In the genomic region with DNA sequence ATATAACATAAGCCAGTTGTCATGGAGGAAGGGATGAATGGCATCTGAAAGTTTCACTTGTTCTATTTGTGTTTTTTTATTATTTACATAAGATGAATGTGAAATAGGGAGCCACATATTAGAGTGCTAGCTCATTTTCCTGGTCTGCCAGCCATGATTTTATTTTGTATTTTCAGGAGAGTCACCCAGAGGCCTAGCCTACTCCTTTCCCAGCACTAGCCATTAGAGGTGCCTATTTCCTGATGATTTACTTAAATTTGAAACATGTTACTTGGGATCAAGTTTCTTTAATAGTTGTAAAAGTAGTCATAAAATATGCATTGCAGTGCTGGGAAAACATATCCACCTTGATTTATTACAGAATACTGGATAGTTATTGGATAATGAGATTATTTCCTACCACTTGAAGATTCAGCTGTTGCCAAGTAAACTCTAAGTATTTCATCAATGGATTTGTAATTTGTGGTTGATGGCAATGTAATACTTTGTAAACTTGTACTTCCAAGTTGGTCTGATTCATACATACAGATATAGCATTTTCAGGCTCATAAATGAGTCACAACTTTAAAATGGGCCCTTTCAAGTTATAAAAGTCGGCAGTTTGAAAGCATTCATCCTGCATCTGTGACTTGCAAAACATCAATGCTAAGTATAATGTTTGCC, we compare ENCODE assay signal across 13 cellular contexts. TPM values are rescaled to one million over a fixed set of nuclear protein-coding genes. Genes with fewer than 3 reads are reported as not detected.
DNase-seq lines count a peak whose midpoint lies in the region; ATAC-seq and TF ChIP-seq lines count a peak whose summit lies in the region.
"Had no signal": no experiment of that assay in that cellular context is flagged by ENCODE, and none has a peak within 500 bp of the region (broad histone marks: within the 10 kb centered on the region; RNA-seq: fewer than 3 reads in every experiment).

No MANE protein-coding gene starts in this region.

- no peaks in the 10 kb centered on the region for H3K36me3 ChIP-seq in smooth muscle cell (ENCODE audit: low read depth)
- no peaks in the 10 kb centered on the region for H3K36me3 ChIP-seq in neural progenitor cell
- H3K36me3 ChIP-seq: lower lobe of right lung had no signal

- no peak for ATAC-seq in activated CD8-positive, alpha-beta memory T cell treated with anti-CD3 and anti-CD28 coated beads, Interleukin-2, amount 10 ng/mL, durations not matched to agents 7 days and 5 days
- ATAC-seq: lower lobe of right lung had no signal

- no peaks in the 10 kb centered on the region for H3K36me3 Mint-ChIP-seq in neural progenitor cell
- H3K36me3 Mint-ChIP-seq in activated CD8-positive, alpha-beta memory T cell treated with anti-CD3 and anti-CD28 coated beads, Interleukin-2, amount 10 ng/mL, durations not matched to agents 7 days and 5 days, result no peaks in the 10 kb centered on the region

- H4K20me1 ChIP-seq in smooth muscle cell (ENCODE audit: low read depth), result no peaks in the 10 kb centered on the region
- no peaks in the 10 kb centered on the region for H4K20me1 ChIP-seq in neural progenitor cell (ENCODE audit: low read depth)

- H3K27me3 Mint-ChIP-seq in neural progenitor cell (ENCODE audit: insufficient read depth, low read depth), result no peaks in the 10 kb centered on the region
- no peaks in the 10 kb centered on the region for H3K27me3 Mint-ChIP-seq in activated CD8-positive, alpha-beta memory T cell treated with anti-CD3 and anti-CD28 coated beads, Interleukin-2, amount 10 ng/mL, durations not matched to agents 7 days and 5 days

- H3K4me2 ChIP-seq in smooth muscle cell (peak overlapping the region; percentile 44), neural progenitor cell (no peak overlapping the region)

- no peak for TF ChIP-seq CTCF in smooth muscle cell (IDR thresholded peaks at IDR 0.05; ENCODE audit: borderline replicate concordance, insufficient read depth, poor library complexity, severe bottlenecking)
- no peak for TF ChIP-seq CTCF in neural progenitor cell (IDR thresholded peaks at IDR 0.05)

- WGBS in smooth muscle cell (ENCODE audit: low lambda C conversion rate), result 0% methylated on average over 1 of the region's 1 CpG

- no peaks in the 10 kb centered on the region for H3K9me3 ChIP-seq in smooth muscle cell (replicated peaks; ENCODE audit: low read depth)
- H3K9me3 ChIP-seq in neural progenitor cell (ENCODE audit: low read depth), result no peaks in the 10 kb centered on the region
- H3K9me3 ChIP-seq: lower lobe of right lung had no signal

- DNase-seq in HEK293T (ENCODE audit: extremely low spot score) (peak; percentile 25), NCI-H226 (peak; percentile 80), dedifferentiated amniotic fluid mesenchymal stem cell (ENCODE audit: extremely low spot score) (peak; percentile 87), smooth muscle cell (lab: John Stamatoyannopoulos, UW; ENCODE audit: unreplicated experiment) (no peak), NCI-H1417 treated with DMSO at 0.1 percent for 48 hours (lab: John Stamatoyannopoulos, UW) (no peak), neural progenitor cell (ENCODE audit: low spot score) (no peak)
- DNase-seq in activated CD8-positive, alpha-beta memory T cell treated with anti-CD3 and anti-CD28 coated beads, Interleukin-2, amount 10 ng/mL, durations not matched to agents 7 days and 5 days, result no peak
- DNase-seq: aorta, lower lobe of right lung, NCI-H510A treated with DMSO at 0.1 percent for 48 hours, T-helper 2 cell had no signal

- H3F3A ChIP-seq in smooth muscle cell (ENCODE audit: low read depth) (no peaks in the 10 kb centered on the region), neural progenitor cell (ENCODE audit: low read depth) (peaks cover 3% of the 10 kb centered on the region)

- H3K27ac ChIP-seq in smooth muscle cell (ENCODE audit: low read depth) (peak overlapping the region; percentile 95), neural progenitor cell (no peak overlapping the region)
- H3K27ac ChIP-seq: lower lobe of right lung, parathyroid adenoma had no signal

- peaks cover 10% of the 10 kb centered on the region for H3K4me1 Mint-ChIP-seq in neural progenitor cell
- no peaks in the 10 kb centered on the region for H3K4me1 Mint-ChIP-seq in activated CD8-positive, alpha-beta memory T cell treated with anti-CD3 and anti-CD28 coated beads, Interleukin-2, amount 10 ng/mL, durations not matched to agents 7 days and 5 days

- peaks cover 10% of the 10 kb centered on the region for H3K4me1 ChIP-seq in smooth muscle cell (ENCODE audit: low read depth)
- peaks cover 17% of the 10 kb centered on the region for H3K4me1 ChIP-seq in neural progenitor cell
- H3K4me1 ChIP-seq: lower lobe of right lung, parathyroid adenoma had no signal

- H3K79me2 ChIP-seq in smooth muscle cell (ENCODE audit: low read depth), result no peaks in the 10 kb centered on the region
- peaks cover 63% of the 10 kb centered on the region for H3K79me2 ChIP-seq in neural progenitor cell (ENCODE audit: low read depth)
- H3K79me2 ChIP-seq: parathyroid adenoma had no signal

- CTCF ChIA-PET in HEK293T (lab: Yijun Ruan, JAX), result no interaction called here
- CTCF ChIA-PET in activated CD8-positive, alpha-beta memory T cell treated with anti-CD3 and anti-CD28 coated beads, Interleukin-2, amount 10 ng/mL, durations not matched to agents 7 days and 5 days (lab: Charles Lee), result no interaction called here

- no peaks in the 10 kb centered on the region for H3K9me3 Mint-ChIP-seq in neural progenitor cell
- H3K9me3 Mint-ChIP-seq in activated CD8-positive, alpha-beta memory T cell treated with anti-CD3 and anti-CD28 coated beads, Interleukin-2, amount 10 ng/mL, durations not matched to agents 7 days and 5 days (ENCODE audit: low read depth), result no peaks in the 10 kb centered on the region

- no peak overlapping the region for H3K27ac Mint-ChIP-seq in neural progenitor cell
- H3K27ac Mint-ChIP-seq in activated CD8-positive, alpha-beta memory T cell treated with anti-CD3 and anti-CD28 coated beads, Interleukin-2, amount 10 ng/mL, durations not matched to agents 7 days and 5 days, result no peak overlapping the region

- H3K9ac ChIP-seq in smooth muscle cell (ENCODE audit: low read depth) (peak overlapping the region; percentile 64), neural progenitor cell (no peak overlapping the region)
- H3K9ac ChIP-seq: parathyroid adenoma had no signal

- no peak overlapping the region for H3K4me3 ChIP-seq in smooth muscle cell
- no peak overlapping the region for H3K4me3 ChIP-seq in neural progenitor cell
- H3K4me3 ChIP-seq: lower lobe of right lung had no signal

- no peaks in the 10 kb centered on the region for H3K27me3 ChIP-seq in smooth muscle cell (ENCODE audit: low read depth)
- no peaks in the 10 kb centered on the region for H3K27me3 ChIP-seq in neural progenitor cell

- H2AFZ ChIP-seq in smooth muscle cell (ENCODE audit: low read depth) (peak overlapping the region; percentile 1), neural progenitor cell (replicated peaks) (no peak overlapping the region)
- H2AFZ ChIP-seq: parathyroid adenoma had no signal

- H3K4me3 Mint-ChIP-seq in neural progenitor cell, result no peak overlapping the region
- H3K4me3 Mint-ChIP-seq in activated CD8-positive, alpha-beta memory T cell treated with anti-CD3 and anti-CD28 coated beads, Interleukin-2, amount 10 ng/mL, durations not matched to agents 7 days and 5 days, result no peak overlapping the region

- POLR2A ChIA-PET in HEK293T (lab: Yijun Ruan, JAX), result interaction anchor here (1.1 kb wide), 1 partner anchor 14 kb away, joined by 3 read pairs; no protein-coding TSS in a partner anchor

TF ChIP-seq in HEK293T, 16 proteins besides CTCF, POLR2A, EP300 and RAD21:
- TF ChIP-seq ZNF384 (IDR thresholded peaks at IDR 0.05), result no peak
- no peak for TF ChIP-seq LEF1 (IDR thresholded peaks at IDR 0.05; ENCODE audit: borderline replicate concordance)
- no peak for TF ChIP-seq ELF4 (IDR thresholded peaks at IDR 0.05)
- TF ChIP-seq, protein P1, sequence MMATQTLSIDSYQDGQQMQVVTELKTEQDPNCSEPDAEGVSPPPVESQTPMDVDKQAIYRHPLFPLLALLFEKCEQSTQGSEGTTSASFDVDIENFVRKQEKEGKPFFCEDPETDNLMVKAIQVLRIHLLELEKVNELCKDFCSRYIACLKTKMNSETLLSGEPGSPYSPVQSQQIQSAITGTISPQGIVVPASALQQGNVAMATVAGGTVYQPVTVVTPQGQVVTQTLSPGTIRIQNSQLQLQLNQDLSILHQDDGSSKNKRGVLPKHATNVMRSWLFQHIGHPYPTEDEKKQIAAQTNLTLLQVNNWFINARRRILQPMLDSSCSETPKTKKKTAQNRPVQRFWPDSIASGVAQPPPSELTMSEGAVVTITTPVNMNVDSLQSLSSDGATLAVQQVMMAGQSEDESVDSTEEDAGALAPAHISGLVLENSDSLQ (IDR thresholded peaks at IDR 0.05), result peak; percentile 95
- TF ChIP-seq BHLHE40 (IDR thresholded peaks at IDR 0.05; ENCODE audit: borderline replicate concordance), result no peak
- TF ChIP-seq CTBP1 (IDR thresholded peaks at IDR 0.05; ENCODE audit: borderline replicate concordance), result peak; percentile 64
- TF ChIP-seq HDGF (IDR thresholded peaks at IDR 0.05; ENCODE audit: borderline replicate concordance), result no peak
- peak; percentile 75; the same call in 1 of the 2 replicates for TF ChIP-seq FOXA1 (IDR thresholded peaks at IDR 0.05)
- no peak for TF ChIP-seq TARDBP (IDR thresholded peaks at IDR 0.05)

RNA-seq across cellular contexts. Expression of gene KCNN2, which starts 50.8 kb away (rescaled TPM):
- total RNA-seq in smooth muscle cell, result 3.2 and 4.3 TPM in 2 replicates
- polyA plus RNA-seq in smooth muscle cell, result 3.8 and 8.0 TPM in 2 replicates
- 5.2 and 6.2 TPM in 2 replicates for total RNA-seq in neural progenitor cell (ENCODE audit: low replicate concordance)
- not detected for total RNA-seq in activated CD8-positive, alpha-beta memory T cell treated with anti-CD3 and anti-CD28 coated beads, Interleukin-2, amount 10 ng/mL, durations not matched to agents 7 days and 5 days
- total RNA-seq: activated CD8-positive, alpha-beta memory T cell treated with anti-CD3 and anti-CD28 coated beads for 36 hours had no signal
- polyA plus RNA-seq: aorta had no signal

Comparison
In these comparisons a context has a peak if more than half of its experiments do, and no peak if none do; other contexts are left out.
1. DNase-seq: peak in HEK293T (single experiment), NCI-H226 (single experiment) and dedifferentiated amniotic fluid mesenchymal stem cell (single experiment); none in smooth muscle cell (single experiment), NCI-H1417 treated with DMSO at 0.1 percent for 48 hours (single experiment), neural progenitor cell (single experiment) and activated CD8-positive, alpha-beta memory T cell treated with anti-CD3 and anti-CD28 coated beads, Interleukin-2, amount 10 ng/mL, durations not matched to agents 7 days and 5 days (single experiment).